Comparison of ENCODE assay signal across 16 cellular contexts in the genomic region with DNA sequence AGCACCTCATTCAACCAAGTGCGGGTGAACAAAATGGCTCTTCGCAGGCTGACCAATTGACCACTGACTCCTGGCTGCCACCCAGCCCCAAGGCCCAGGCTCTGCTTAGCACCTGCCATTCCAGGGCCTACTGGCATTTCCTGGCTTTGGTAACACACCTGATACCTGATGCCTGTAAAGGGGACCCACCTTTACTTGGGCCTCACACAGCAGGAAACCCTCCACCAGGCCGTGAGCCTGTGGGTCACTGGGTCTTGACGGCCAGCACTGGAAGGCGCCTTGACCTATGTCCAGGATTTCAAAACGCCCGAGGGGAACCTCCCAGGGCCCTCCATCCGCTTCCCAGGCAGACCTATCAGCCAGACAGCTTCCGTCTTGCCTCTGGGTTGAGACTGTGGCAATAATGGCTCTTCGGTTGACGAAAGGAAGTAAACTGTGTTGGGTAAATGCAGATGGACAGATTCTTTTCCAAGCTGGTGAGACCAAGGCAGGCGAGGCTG. TPM values are rescaled to one million over a fixed set of nuclear protein-coding genes. Genes with fewer than 3 reads are reported as not detected.
A peak's percentile ranks its signal among the peaks of the same experiment; 100 is the strongest.
DNase-seq lines count a peak whose midpoint lies in the region; ATAC-seq and TF ChIP-seq lines count a peak whose summit lies in the region.
"Had no signal": no experiment of that assay in that cellular context is flagged by ENCODE, and none has a peak within 500 bp of the region (broad histone marks: within the 10 kb centered on the region; RNA-seq: fewer than 3 reads in every experiment).

No MANE protein-coding gene starts in this region.

- intact Hi-C loops in OCI-LY7 (cut with micrococcal nuclease; ENCODE audit: unreplicated experiment) (no loop called here), posterior vena cava (cut with DNase I) (no loop called here)

- H3K27ac ChIP-seq in GM23338 (ENCODE audit: low read depth): peak overlapping the region; percentile 85
- peak overlapping the region; percentile 35 for H3K27ac ChIP-seq in OCI-LY7 (ENCODE audit: low read depth, low read length, poor library complexity, severe bottlenecking)
- H3K27ac ChIP-seq in trophoblast cell (ENCODE audit: low read depth, low read length): peak overlapping the region; percentile 55
- peak overlapping the region in 1 of 4 donors; percentile 11 for H3K27ac ChIP-seq in Peyer's patch

- no peak overlapping the region for H3K4me2 ChIP-seq in GM23338
- no peak overlapping the region for H3K4me2 ChIP-seq in OCI-LY7 (ENCODE audit: low read length)
- no peak overlapping the region for H3K4me2 ChIP-seq in trophoblast cell (ENCODE audit: low read length)

- no CpG with 5 or more reads among the region's 12 CpGs for WGBS in trophoblast cell (ENCODE audit: extremely low coverage, insufficient coverage, insufficient read length)

- H3K4me3 Mint-ChIP-seq in GM23338: no peak overlapping the region
- H3K4me3 Mint-ChIP-seq in glutamatergic neuron (ENCODE audit: unreplicated experiment): no peak overlapping the region
- H3K4me3 Mint-ChIP-seq: activated CD4-positive, alpha-beta memory T cell treated with anti-CD3 and anti-CD28 coated beads, Interleukin-2, amount 10 ng/mL, durations not matched to agents 7 days and 5 days; naive thymus-derived CD8-positive, alpha-beta T cell had no signal

- H3K27me3 Mint-ChIP-seq in GM23338 (ENCODE audit: insufficient read depth, low read depth, poor library complexity) (peaks cover 24% of the 10 kb centered on the region), glutamatergic neuron (ENCODE audit: unreplicated experiment) (peaks cover 5% of the 10 kb centered on the region)
- H3K27me3 Mint-ChIP-seq: activated CD4-positive, alpha-beta memory T cell treated with anti-CD3 and anti-CD28 coated beads, Interleukin-2, amount 10 ng/mL, durations not matched to agents 7 days and 5 days; naive thymus-derived CD8-positive, alpha-beta T cell had no signal

- CTCF ChIA-PET in OCI-LY7 (lab: Charles Lee; ENCODE audit: unreplicated experiment): no interaction called here

- H3K4me3 ChIP-seq in GM23338 (no peak overlapping the region), OCI-LY7 (ENCODE audit: low read depth, low read length, poor library complexity, severe bottlenecking) (no peak overlapping the region), trophoblast cell (ENCODE audit: low read depth, low read length) (no peak overlapping the region), Peyer's patch (no peak overlapping the region)

- no peak overlapping the region for H3K9ac ChIP-seq in trophoblast cell (ENCODE audit: low read length)

- H3K23ac ChIP-seq in trophoblast cell (ENCODE audit: low read length): no peak overlapping the region

- H3K27me3 ChIP-seq in GM23338 (ENCODE audit: insufficient read depth): no peaks in the 10 kb centered on the region
- H3K27me3 ChIP-seq in trophoblast cell (ENCODE audit: insufficient read depth, low read length): no peaks in the 10 kb centered on the region
- no peaks in the 10 kb centered on the region for H3K27me3 ChIP-seq in Peyer's patch

- H2AK5ac ChIP-seq in trophoblast cell (ENCODE audit: low read length): peak overlapping the region; percentile 50

- peak overlapping the region; percentile 50 for H4K12ac ChIP-seq in trophoblast cell (ENCODE audit: low read depth, low read length)

- peaks cover 20% of the 10 kb centered on the region for H3K79me1 ChIP-seq in trophoblast cell (ENCODE audit: low read length)

- H3K36me3 ChIP-seq in GM23338 (ENCODE audit: insufficient read depth) (peaks cover 8% of the 10 kb centered on the region; the same call in 1 of the 2 replicates), OCI-LY7 (ENCODE audit: insufficient read depth, low read length) (peaks cover 49% of the 10 kb centered on the region), trophoblast cell (ENCODE audit: control insufficient read depth in 1 of 2, insufficient read depth in 2 of 2, low read length in 2 of 2) (peaks cover 42% of the 10 kb centered on the region in 2 experiments), Peyer's patch (peaks cover 0 to 37% (median 0%) of the 10 kb centered on the region in 3 donors)

- DNase-seq in GM23338 (ENCODE audit: low spot score): no peak
- DNase-seq in OCI-LY7 (ENCODE audit: low spot score): no peak
- DNase-seq in glutamatergic neuron: no peak
- peak; percentile 87 to 89 for DNase-seq in trophoblast cell
- no peak for DNase-seq in middle frontal gyrus (ENCODE audit: extremely low spot score, low spot score)
- no peak for DNase-seq in Peyer's patch
- DNase-seq in posterior vena cava (ENCODE audit: low spot score): no peak
- DNase-seq: activated CD4-positive, alpha-beta memory T cell treated with anti-CD3 and anti-CD28 coated beads, Interleukin-2, amount 10 ng/mL, durations not matched to agents 7 days and 5 days; foreskin fibroblast; naive thymus-derived CD8-positive, alpha-beta T cell; NCI-H1436; NCI-H226; substantia nigra had no signal

- H3K9me3 ChIP-seq in OCI-LY7 (ENCODE audit: low read length) (no peaks in the 10 kb centered on the region), trophoblast cell (ENCODE audit: insufficient read depth, low read depth, low read length) (peaks cover 2% of the 10 kb centered on the region), Peyer's patch (no peaks in the 10 kb centered on the region)
- H3K9me3 ChIP-seq: Caco-2 had no signal

- TF ChIP-seq CTCF in GM23338 (conservative IDR thresholded peaks at IDR 0.05; ENCODE audit: low read depth in 2 of 2): no peak
- no peak for TF ChIP-seq CTCF in OCI-LY7 (conservative IDR thresholded peaks at IDR 0.05; ENCODE audit: low read length)
- no peak for TF ChIP-seq CTCF in glutamatergic neuron (IDR thresholded peaks at IDR 0.05; ENCODE audit: partially characterized antibody, unreplicated experiment)
- TF ChIP-seq CTCF in Peyer's patch (IDR thresholded peaks at IDR 0.05): no peak

- no peak overlapping the region; the same call in 1 of the 2 replicates for H3K27ac Mint-ChIP-seq in GM23338
- H3K27ac Mint-ChIP-seq in glutamatergic neuron (ENCODE audit: unreplicated experiment): peak overlapping the region; percentile 18
- H3K27ac Mint-ChIP-seq: activated CD4-positive, alpha-beta memory T cell treated with anti-CD3 and anti-CD28 coated beads, Interleukin-2, amount 10 ng/mL, durations not matched to agents 7 days and 5 days had no signal

- TF ChIP-seq POLR2A in Peyer's patch (IDR thresholded peaks at IDR 0.05): no peak

- H3F3A ChIP-seq in GM23338 (replicated peaks; ENCODE audit: low read depth): peaks cover 56% of the 10 kb centered on the region; the same call in 1 of the 2 replicates

- BruUV-seq in OCI-LY7 (replicated peaks; lab: Mats Ljungman, UMichigan): no TSS peak

- peak overlapping the region; percentile 51 for H2BK5ac ChIP-seq in trophoblast cell (ENCODE audit: low read depth, low read length, poor library complexity)

- H3K18ac ChIP-seq in trophoblast cell (ENCODE audit: low read length): peak overlapping the region; percentile 28

- peak overlapping the region; percentile 56 for H2BK12ac ChIP-seq in trophoblast cell (ENCODE audit: low read length)

- H3K9me3 Mint-ChIP-seq in GM23338: no peaks in the 10 kb centered on the region; the same call in 2 of the 3 replicates
- H3K9me3 Mint-ChIP-seq in glutamatergic neuron (ENCODE audit: unreplicated experiment): peaks cover 7% of the 10 kb centered on the region
- H3K9me3 Mint-ChIP-seq: activated CD4-positive, alpha-beta memory T cell treated with anti-CD3 and anti-CD28 coated beads, Interleukin-2, amount 10 ng/mL, durations not matched to agents 7 days and 5 days; naive thymus-derived CD8-positive, alpha-beta T cell had no signal

- H3K79me2 ChIP-seq in GM23338 (replicated peaks; ENCODE audit: insufficient read depth) (no peaks in the 10 kb centered on the region), OCI-LY7 (ENCODE audit: insufficient read depth, low read depth, low read length) (no peaks in the 10 kb centered on the region), trophoblast cell (ENCODE audit: control insufficient read depth, insufficient read depth, low read length, poor library complexity) (peaks cover 1% of the 10 kb centered on the region)

- H2AFZ ChIP-seq in GM23338 (no peak overlapping the region), OCI-LY7 (ENCODE audit: low read length) (no peak overlapping the region), trophoblast cell (ENCODE audit: insufficient read depth, low read length, poor library complexity) (no peak overlapping the region)

- H4K8ac ChIP-seq in trophoblast cell (ENCODE audit: low read depth, low read length): peak overlapping the region; percentile 40

- H3K36me3 Mint-ChIP-seq in GM23338 (ENCODE audit: low read depth) (peaks cover 51% of the 10 kb centered on the region), glutamatergic neuron (ENCODE audit: unreplicated experiment) (no peaks in the 10 kb centered on the region)

- H4K20me1 ChIP-seq in GM23338 (replicated peaks; ENCODE audit: insufficient read depth) (peaks cover 3% of the 10 kb centered on the region; the same call in 1 of the 2 replicates), OCI-LY7 (ENCODE audit: insufficient read depth, low read length) (no peaks in the 10 kb centered on the region)

- no peak overlapping the region for H3K4ac ChIP-seq in trophoblast cell (ENCODE audit: low read depth, low read length)

- H4K91ac ChIP-seq in trophoblast cell (ENCODE audit: low read depth, low read length): peak overlapping the region; percentile 54

- H2BK120ac ChIP-seq in trophoblast cell (ENCODE audit: insufficient read depth, low read length, poor library complexity): peak overlapping the region; percentile 25

- H3K14ac ChIP-seq in trophoblast cell (ENCODE audit: low read length): peak overlapping the region; percentile 35

- POLR2A ChIA-PET in OCI-LY7 (lab: Charles Lee): interaction anchor here (0.6 to 1.2 kb wide), 2 partner anchors 13 to 1695 kb away, joined by 8 read pairs; no protein-coding TSS in a partner anchor

- H3K4me1 ChIP-seq in GM23338 (ENCODE audit: insufficient read depth) (peaks cover 8% of the 10 kb centered on the region; the same call in 1 of the 2 replicates), OCI-LY7 (ENCODE audit: insufficient read depth, low read length, poor library complexity, severe bottlenecking) (peaks cover 22% of the 10 kb centered on the region), trophoblast cell (ENCODE audit: control insufficient read depth in 1 of 2, insufficient read depth in 2 of 2, low read length in 2 of 2) (peaks cover 38 to 41% of the 10 kb centered on the region in 2 experiments), Peyer's patch (peaks cover 0 to 8% (median 0%) of the 10 kb centered on the region in 4 donors)

- H3K4me1 Mint-ChIP-seq in GM23338: peaks cover 29% of the 10 kb centered on the region
- peaks cover 3% of the 10 kb centered on the region for H3K4me1 Mint-ChIP-seq in glutamatergic neuron (ENCODE audit: low read depth, unreplicated experiment)
- H3K4me1 Mint-ChIP-seq: activated CD4-positive, alpha-beta memory T cell treated with anti-CD3 and anti-CD28 coated beads, Interleukin-2, amount 10 ng/mL, durations not matched to agents 7 days and 5 days had no signal

- peak; percentile 4; the same call in 2 of the 3 replicates for ATAC-seq in GM23338
- no peak for ATAC-seq in HG03175 (IDR thresholded peaks at IDR 0.05; ENCODE audit: unreplicated experiment)
- ATAC-seq: naive thymus-derived CD8-positive, alpha-beta T cell; SK-N-SH treated with all-trans-retinoic acid at 6 μM for 48 hours had no signal

- H3K9me2 ChIP-seq in GM23338 (ENCODE audit: insufficient read depth) (no peaks in the 10 kb centered on the region), OCI-LY7 (ENCODE audit: insufficient read depth, low read length) (no peaks in the 10 kb centered on the region)

RNA-seq across cellular contexts. Expression of a gene that starts 16.8 kb away (rescaled TPM):
- 76.5 and 95.1 TPM in 2 replicates for total RNA-seq in GM23338 (2014; rRNA removed; shearing (Covaris generic))
- 40.7 and 42.2 TPM in 2 replicates for polyA plus RNA-seq in GM23338 (2016; fragmentation: Nextera tagmentation; extraction: Ambion mirVana)
- total RNA-seq in OCI-LY7 (2014; rRNA removed; shearing (Covaris generic)): 11.1 and 19.1 TPM in 2 replicates
- total RNA-seq in OCI-LY7 (2022) (37.8 and 50.2 TPM in 2 replicates), glutamatergic neuron (ENCODE audit: unreplicated experiment) (81.0 TPM), Peyer's patch (10 to 100 TPM; 39.1 to 56.1 (median 51.4) TPM), posterior vena cava (10 to 100 TPM; 42.9 to 49.7 TPM)
- 88.3 and 94.8 TPM in 2 replicates for polyA plus RNA-seq in trophoblast cell (2013)

RNA-seq across cellular contexts. Expression of a gene that starts 27.6 kb away (rescaled TPM):
- total RNA-seq in GM23338 (2014; rRNA removed; shearing (Covaris generic)): 233 and 259 TPM in 2 replicates
- 180 and 189 TPM in 2 replicates for polyA plus RNA-seq in GM23338 (2016; fragmentation: Nextera tagmentation; extraction: Ambion mirVana)
- total RNA-seq in OCI-LY7 (2014; rRNA removed; shearing (Covaris generic)): 152 and 182 TPM in 2 replicates
- total RNA-seq in OCI-LY7 (2022): 203 and 211 TPM in 2 replicates
- 402 TPM for total RNA-seq in glutamatergic neuron (ENCODE audit: unreplicated experiment)
- polyA plus RNA-seq in trophoblast cell (2013): 172 and 176 TPM in 2 replicates
- 100 to 1,000 TPM in 3 of 4 donors, 10 to 100 TPM in 1; 39.1 to 254 (median 114) TPM for total RNA-seq in Peyer's patch
- 10 to 100 TPM; 70.1 to 88.6 TPM for total RNA-seq in posterior vena cava

Comparison
In these comparisons a context has a peak if more than half of its experiments do, and no peak if none do; other contexts are left out.
1. DNase-seq: peak in trophoblast cell (2 of 2); none in GM23338 (single experiment), OCI-LY7 (single experiment), glutamatergic neuron (single experiment), middle frontal gyrus (single experiment), Peyer's patch (0 of 3) and posterior vena cava (single experiment).